ENCODE assay signal across 19 cellular contexts in the genomic region with DNA sequence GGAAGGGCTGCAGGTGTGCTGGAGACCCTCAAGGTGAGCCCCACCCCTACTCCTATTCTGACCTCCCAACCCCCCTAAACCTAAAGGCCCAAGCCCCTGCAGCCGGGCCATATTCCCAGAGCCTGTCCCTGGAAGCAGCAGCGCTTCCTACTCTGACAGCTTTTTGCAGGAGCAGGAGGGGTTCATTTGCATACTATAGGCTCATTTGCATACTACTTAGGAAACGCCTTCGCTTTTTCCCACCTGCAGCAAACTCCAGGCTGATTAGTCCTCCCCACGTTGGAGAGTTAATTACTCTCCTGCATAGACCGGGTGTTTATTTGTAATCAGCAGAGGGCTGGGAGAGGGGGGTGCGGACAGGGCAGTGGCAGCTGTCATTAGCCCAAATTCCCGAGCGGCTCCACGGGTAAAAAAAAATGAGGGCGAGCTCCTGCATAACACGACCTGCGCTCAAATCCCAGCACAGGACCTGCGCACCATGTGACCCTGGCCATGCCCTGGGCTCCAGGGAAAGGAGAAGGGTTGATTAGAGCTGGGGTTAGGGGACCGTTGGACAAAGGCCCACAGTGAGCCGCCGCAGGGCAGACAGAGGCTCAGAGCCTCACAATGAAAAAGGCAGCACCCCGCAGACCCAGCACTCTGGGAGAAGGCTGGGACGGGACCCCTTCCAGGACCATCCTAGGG. TPM values are rescaled to one million over a fixed set of nuclear protein-coding genes. Genes with fewer than 3 reads are reported as not detected.
DNase-seq lines count a peak whose midpoint lies in the region; ATAC-seq and TF ChIP-seq lines count a peak whose summit lies in the region.
"Had no signal": no experiment of that assay in that cellular context is flagged by ENCODE, and none has a peak within 500 bp of the region (broad histone marks: within the 10 kb centered on the region; RNA-seq: fewer than 3 reads in every experiment).

No MANE protein-coding gene starts in this region.

- H3K27me3 ChIP-seq in H7 (ENCODE audit: control insufficient read depth, insufficient read depth, low read length), result no peaks in the 10 kb centered on the region; the same call in 1 of the 2 replicates
- H3K27me3 ChIP-seq: BE2C had no signal

- DNase-seq in H7, result peak; percentile 75
- peak; percentile 82 for DNase-seq in NCI-H2171 treated with DMSO at 0.1 percent for 48 hours (lab: John Stamatoyannopoulos, UW)
- DNase-seq in mucosa of descending colon, result no peak
- DNase-seq in HuH-7.5 (ENCODE audit: low spot score), result no peak
- DNase-seq in superior temporal gyrus (ENCODE audit: extremely low spot score), result no peak
- no peak for DNase-seq in activated naive CD4-positive, alpha-beta T cell treated with anti-CD3 and anti-CD28 coated beads for 36 hours
- DNase-seq: BE2C; CD8-positive, alpha-beta T cell; HCEC 1CT; NCI-H2107; Right ventricle myocardium superior; SK-N-SH; T-helper 1 cell had no signal

- H3K27ac Mint-ChIP-seq in brain, result peak overlapping the region in 2 of 5 experiments; percentile 17 to 38
- no peak overlapping the region for H3K27ac Mint-ChIP-seq in activated T-helper 17 cell treated with anti-CD3 and anti-CD28 coated beads, Interleukin-2, amount 50 U/mL, for 72 hours
- H3K27ac Mint-ChIP-seq in activated naive CD4-positive, alpha-beta T cell treated with anti-CD3 and anti-CD28 coated beads for 36 hours, result no peak overlapping the region
- H3K27ac Mint-ChIP-seq: CD8-positive, alpha-beta T cell had no signal

- H3K36me3 Mint-ChIP-seq in brain, result no peaks in the 10 kb centered on the region
- no peaks in the 10 kb centered on the region for H3K36me3 Mint-ChIP-seq in activated T-helper 17 cell treated with anti-CD3 and anti-CD28 coated beads, Interleukin-2, amount 50 U/mL, for 72 hours (ENCODE audit: low read depth)
- H3K36me3 Mint-ChIP-seq in activated naive CD4-positive, alpha-beta T cell treated with anti-CD3 and anti-CD28 coated beads for 36 hours (ENCODE audit: low read depth), result no peaks in the 10 kb centered on the region
- H3K36me3 Mint-ChIP-seq: CD8-positive, alpha-beta T cell; IgD-negative memory B cell had no signal

- peak overlapping the region in 3 of 5 experiments; percentile 20 to 49 (median 27) for H3K4me3 Mint-ChIP-seq in brain
- no peak overlapping the region for H3K4me3 Mint-ChIP-seq in activated T-helper 17 cell treated with anti-CD3 and anti-CD28 coated beads, Interleukin-2, amount 50 U/mL, for 72 hours
- no peak overlapping the region for H3K4me3 Mint-ChIP-seq in activated naive CD4-positive, alpha-beta T cell treated with anti-CD3 and anti-CD28 coated beads for 36 hours
- H3K4me3 Mint-ChIP-seq: CD8-positive, alpha-beta T cell had no signal

- H3K4me1 ChIP-seq in mucosa of descending colon (ENCODE audit: low read depth), result no peaks in the 10 kb centered on the region
- H3K4me1 ChIP-seq: BE2C had no signal

- peaks cover 0 to 10% (median 0%) of the 10 kb centered on the region in 5 experiments for H3K9me3 Mint-ChIP-seq in brain
- H3K9me3 Mint-ChIP-seq in activated T-helper 17 cell treated with anti-CD3 and anti-CD28 coated beads, Interleukin-2, amount 50 U/mL, for 72 hours, result no peaks in the 10 kb centered on the region
- no peaks in the 10 kb centered on the region for H3K9me3 Mint-ChIP-seq in activated naive CD4-positive, alpha-beta T cell treated with anti-CD3 and anti-CD28 coated beads for 36 hours
- H3K9me3 Mint-ChIP-seq: CD8-positive, alpha-beta T cell had no signal

- CTCF ChIA-PET in activated naive CD4-positive, alpha-beta T cell treated with anti-CD3 and anti-CD28 coated beads for 36 hours (lab: Charles Lee), result no interaction called here

- ATAC-seq in mucosa of descending colon, result peak; percentile 40
- no peak for ATAC-seq in activated T-helper 17 cell treated with anti-CD3 and anti-CD28 coated beads, Interleukin-2, amount 50 U/mL, for 72 hours (replicated peaks)
- ATAC-seq: CD8-positive, alpha-beta T cell had no signal

- H3K4me3 ChIP-seq in H7 (ENCODE audit: insufficient read depth, low read depth, low read length), result no peak overlapping the region
- no peak overlapping the region for H3K4me3 ChIP-seq in mucosa of descending colon

- peaks cover 34% of the 10 kb centered on the region for H3K27me3 Mint-ChIP-seq in brain
- peaks cover 45% of the 10 kb centered on the region for H3K27me3 Mint-ChIP-seq in activated T-helper 17 cell treated with anti-CD3 and anti-CD28 coated beads, Interleukin-2, amount 50 U/mL, for 72 hours
- H3K27me3 Mint-ChIP-seq in activated naive CD4-positive, alpha-beta T cell treated with anti-CD3 and anti-CD28 coated beads for 36 hours (ENCODE audit: low read depth), result peaks cover 32% of the 10 kb centered on the region

- intact Hi-C loops in mucosa of descending colon (cut with DNase I, micrococcal nuclease), result no loop called here
- intact Hi-C loops in activated naive CD4-positive, alpha-beta T cell treated with anti-CD3 and anti-CD28 coated beads for 36 hours (cut with micrococcal nuclease), result no loop called here

- no peaks in the 10 kb centered on the region for H3K36me3 ChIP-seq in H7 (replicated peaks; ENCODE audit: control insufficient read depth, insufficient read depth, low read length)
- no peaks in the 10 kb centered on the region for H3K36me3 ChIP-seq in mucosa of descending colon (ENCODE audit: low read depth)
- H3K36me3 ChIP-seq: BE2C had no signal

- H3K9me3 ChIP-seq in mucosa of descending colon, result no peaks in the 10 kb centered on the region
- H3K9me3 ChIP-seq: BE2C, SK-N-SH had no signal

- H3K4me1 Mint-ChIP-seq in brain, result peaks cover 33% of the 10 kb centered on the region
- no peaks in the 10 kb centered on the region for H3K4me1 Mint-ChIP-seq in activated T-helper 17 cell treated with anti-CD3 and anti-CD28 coated beads, Interleukin-2, amount 50 U/mL, for 72 hours
- H3K4me1 Mint-ChIP-seq in activated naive CD4-positive, alpha-beta T cell treated with anti-CD3 and anti-CD28 coated beads for 36 hours (ENCODE audit: low read depth), result no peaks in the 10 kb centered on the region
- H3K4me1 Mint-ChIP-seq: IgD-negative memory B cell had no signal

- TF ChIP-seq CTCF in brain (conservative IDR thresholded peaks at IDR 0.05) (no peak), mucosa of descending colon (IDR thresholded peaks at IDR 0.05) (no peak)

RNA-seq across cellular contexts. Expression of gene C1QA, which starts 10.1 kb away (rescaled TPM):
- total RNA-seq in H7 (2014; rRNA removed; shearing (Covaris generic)), result not detected in 2 replicates
- 86.1 TPM for polyA plus RNA-seq in brain (ENCODE audit: insufficient read depth, low read depth, low replicate concordance)
- total RNA-seq in mucosa of descending colon, result 100 to 1,000 TPM in 2 of 3 donors, 10 to 100 TPM in 1; 30.1 to 167 (median 134) TPM
- not detected for total RNA-seq in activated T-helper 17 cell treated with anti-CD3 and anti-CD28 coated beads, Interleukin-2, amount 50 U/mL, for 72 hours
- not detected for total RNA-seq in activated naive CD4-positive, alpha-beta T cell treated with anti-CD3 and anti-CD28 coated beads for 36 hours
- total RNA-seq: CD8-positive, alpha-beta T cell; Daoy; NCI-H460 had no signal
- polyA plus RNA-seq: AG04450, IgD-negative memory B cell, SK-N-SH had no signal

RNA-seq across cellular contexts. Expression of gene C1QC, which starts 17.1 kb away (rescaled TPM):
- total RNA-seq in H7 (2014; rRNA removed; shearing (Covaris generic)), result not detected in 2 replicates
- 82.6 TPM for polyA plus RNA-seq in brain (ENCODE audit: insufficient read depth, low read depth, low replicate concordance)
- 100 to 1,000 TPM in 2 of 3 donors, 10 to 100 TPM in 1; 44.3 to 200 (median 189) TPM for total RNA-seq in mucosa of descending colon
- not detected for total RNA-seq in activated T-helper 17 cell treated with anti-CD3 and anti-CD28 coated beads, Interleukin-2, amount 50 U/mL, for 72 hours
- not detected for total RNA-seq in activated naive CD4-positive, alpha-beta T cell treated with anti-CD3 and anti-CD28 coated beads for 36 hours
- total RNA-seq: CD8-positive, alpha-beta T cell; Daoy; NCI-H460 had no signal
- polyA plus RNA-seq: AG04450, IgD-negative memory B cell, SK-N-SH had no signal

RNA-seq across cellular contexts. Expression of gene C1QB, which starts 26.7 kb away (rescaled TPM):
- not detected in 2 replicates for total RNA-seq in H7 (2014; rRNA removed; shearing (Covaris generic))
- polyA plus RNA-seq in brain (ENCODE audit: insufficient read depth, low read depth, low replicate concordance), result 106 TPM
- 100 to 1,000 TPM in 2 of 3 donors, 10 to 100 TPM in 1; 36.9 to 217 (median 215) TPM for total RNA-seq in mucosa of descending colon
- total RNA-seq in activated T-helper 17 cell treated with anti-CD3 and anti-CD28 coated beads, Interleukin-2, amount 50 U/mL, for 72 hours, result not detected
- total RNA-seq in activated naive CD4-positive, alpha-beta T cell treated with anti-CD3 and anti-CD28 coated beads for 36 hours, result not detected
- total RNA-seq: CD8-positive, alpha-beta T cell; Daoy; NCI-H460 had no signal
- polyA plus RNA-seq: AG04450, IgD-negative memory B cell, SK-N-SH had no signal

Comparison
In these comparisons a context has a peak if more than half of its experiments do, and no peak if none do; other contexts are left out.
1. DNase-seq: peak in H7 (single experiment) and NCI-H2171 treated with DMSO at 0.1 percent for 48 hours (single experiment); none in mucosa of descending colon (0 of 3), HuH-7.5 (single experiment), superior temporal gyrus (single experiment) and activated naive CD4-positive, alpha-beta T cell treated with anti-CD3 and anti-CD28 coated beads for 36 hours (single experiment).
2. H3K4me3 Mint-ChIP-seq: peak in brain (3 of 5); none in activated T-helper 17 cell treated with anti-CD3 and anti-CD28 coated beads, Interleukin-2, amount 50 U/mL, for 72 hours (single experiment) and activated naive CD4-positive, alpha-beta T cell treated with anti-CD3 and anti-CD28 coated beads for 36 hours (single experiment).
3. RNA of gene C1QA, which starts 10.1 kb away (total RNA-seq): 30.1 to 167 TPM in mucosa of descending colon; not detected in H7, not detected in activated T-helper 17 cell treated with anti-CD3 and anti-CD28 coated beads, Interleukin-2, amount 50 U/mL, for 72 hours and not detected in activated naive CD4-positive, alpha-beta T cell treated with anti-CD3 and anti-CD28 coated beads for 36 hours; every median in the first group is over 10 times any median in the second.
4. RNA of gene C1QC, which starts 17.1 kb away (total RNA-seq): 44.3 to 200 TPM in mucosa of descending colon; not detected in H7, not detected in activated T-helper 17 cell treated with anti-CD3 and anti-CD28 coated beads, Interleukin-2, amount 50 U/mL, for 72 hours and not detected in activated naive CD4-positive, alpha-beta T cell treated with anti-CD3 and anti-CD28 coated beads for 36 hours; every median in the first group is over 10 times any median in the second.
5. RNA of gene C1QB, which starts 26.7 kb away (total RNA-seq): 36.9 to 217 TPM in mucosa of descending colon; not detected in H7, not detected in activated T-helper 17 cell treated with anti-CD3 and anti-CD28 coated beads, Interleukin-2, amount 50 U/mL, for 72 hours and not detected in activated naive CD4-positive, alpha-beta T cell treated with anti-CD3 and anti-CD28 coated beads for 36 hours; every median in the first group is over 10 times any median in the second.